1 cellular context compared by ENCODE assay signal in genomic region chr11:67211656-67212436, GRCh38.
TF ChIP-seq lines count a peak whose summit lies in the region.

No MANE protein-coding gene starts in this region.

TF ChIP-seq in K562, 482 proteins besides CTCF, POLR2A, EP300 and RAD21 (continued from another document):
- TF ChIP-seq, protein P1, sequence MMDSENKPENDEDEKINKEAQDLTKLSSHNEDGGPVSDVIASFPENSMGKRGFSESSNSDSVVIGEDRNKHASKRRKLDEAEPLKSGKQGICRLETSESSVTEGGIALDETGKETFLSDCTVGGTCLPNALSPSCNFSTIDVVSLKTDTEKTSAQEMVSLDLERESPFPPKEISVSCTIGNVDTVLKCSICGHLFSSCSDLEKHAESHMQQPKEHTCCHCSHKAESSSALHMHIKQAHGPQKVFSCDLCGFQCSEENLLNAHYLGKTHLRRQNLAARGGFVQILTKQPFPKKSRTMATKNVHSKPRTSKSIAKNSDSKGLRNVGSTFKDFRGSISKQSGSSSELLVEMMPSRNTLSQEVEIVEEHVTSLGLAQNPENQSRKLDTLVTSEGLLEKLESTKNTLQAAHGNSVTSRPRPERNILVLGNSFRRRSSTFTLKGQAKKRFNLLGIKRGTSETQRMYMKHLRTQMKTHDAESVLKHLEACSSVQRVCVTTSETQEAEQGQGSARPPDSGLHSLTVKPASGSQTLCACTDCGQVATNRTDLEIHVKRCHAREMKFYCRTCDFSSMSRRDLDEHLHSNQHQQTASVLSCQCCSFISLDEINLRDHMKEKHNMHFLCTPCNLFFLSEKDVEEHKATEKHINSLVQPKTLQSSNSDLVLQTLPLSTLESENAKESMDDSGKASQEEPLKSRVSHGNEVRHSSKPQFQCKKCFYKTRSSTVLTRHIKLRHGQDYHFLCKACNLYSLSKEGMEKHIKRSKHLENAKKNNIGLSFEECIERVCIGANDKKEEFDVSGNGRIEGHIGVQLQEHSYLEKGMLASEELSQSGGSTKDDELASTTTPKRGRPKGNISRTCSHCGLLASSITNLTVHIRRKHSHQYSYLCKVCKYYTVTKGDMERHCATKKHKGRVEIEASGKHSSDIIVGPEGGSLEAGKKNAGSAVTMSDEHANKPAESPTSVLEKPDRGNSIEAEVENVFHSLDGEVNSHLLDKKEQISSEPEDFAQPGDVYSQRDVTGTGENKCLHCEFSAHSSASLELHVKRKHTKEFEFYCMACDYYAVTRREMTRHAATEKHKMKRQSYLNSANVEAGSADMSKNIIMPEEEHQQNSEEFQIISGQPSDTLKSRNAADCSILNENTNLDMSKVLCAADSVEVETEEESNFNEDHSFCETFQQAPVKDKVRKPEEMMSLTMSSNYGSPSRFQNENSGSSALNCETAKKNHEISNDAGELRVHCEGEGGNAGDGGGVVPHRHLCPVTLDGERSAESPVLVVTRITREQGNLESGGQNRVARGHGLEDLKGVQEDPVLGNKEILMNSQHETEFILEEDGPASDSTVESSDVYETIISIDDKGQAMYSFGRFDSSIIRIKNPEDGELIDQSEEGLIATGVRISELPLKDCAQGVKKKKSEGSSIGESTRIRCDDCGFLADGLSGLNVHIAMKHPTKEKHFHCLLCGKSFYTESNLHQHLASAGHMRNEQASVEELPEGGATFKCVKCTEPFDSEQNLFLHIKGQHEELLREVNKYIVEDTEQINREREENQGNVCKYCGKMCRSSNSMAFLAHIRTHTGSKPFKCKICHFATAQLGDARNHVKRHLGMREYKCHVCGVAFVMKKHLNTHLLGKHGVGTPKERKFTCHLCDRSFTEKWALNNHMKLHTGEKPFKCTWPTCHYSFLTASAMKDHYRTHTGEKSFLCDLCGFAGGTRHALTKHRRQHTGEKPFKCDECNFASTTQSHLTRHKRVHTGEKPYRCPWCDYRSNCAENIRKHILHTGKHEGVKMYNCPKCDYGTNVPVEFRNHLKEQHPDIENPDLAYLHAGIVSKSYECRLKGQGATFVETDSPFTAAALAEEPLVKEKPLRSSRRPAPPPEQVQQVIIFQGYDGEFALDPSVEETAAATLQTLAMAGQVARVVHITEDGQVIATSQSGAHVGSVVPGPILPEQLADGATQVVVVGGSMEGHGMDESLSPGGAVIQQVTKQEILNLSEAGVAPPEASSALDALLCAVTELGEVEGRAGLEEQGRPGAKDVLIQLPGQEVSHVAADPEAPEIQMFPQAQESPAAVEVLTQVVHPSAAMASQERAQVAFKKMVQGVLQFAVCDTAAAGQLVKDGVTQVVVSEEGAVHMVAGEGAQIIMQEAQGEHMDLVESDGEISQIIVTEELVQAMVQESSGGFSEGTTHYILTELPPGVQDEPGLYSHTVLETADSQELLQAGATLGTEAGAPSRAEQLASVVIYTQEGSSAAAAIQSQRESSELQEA (IDR thresholded peaks at IDR 0.05; ENCODE audit: low read depth): no peak
- TF ChIP-seq PYGO2 (tag; IDR thresholded peaks at IDR 0.05): no peak
- TF ChIP-seq, protein P2, sequence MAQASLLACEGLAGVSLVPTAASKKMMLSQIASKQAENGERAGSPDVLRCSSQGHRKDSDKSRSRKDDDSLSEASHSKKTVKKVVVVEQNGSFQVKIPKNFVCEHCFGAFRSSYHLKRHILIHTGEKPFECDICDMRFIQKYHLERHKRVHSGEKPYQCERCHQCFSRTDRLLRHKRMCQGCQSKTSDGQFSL (CRISPR knock-in tag; IDR thresholded peaks at IDR 0.05): no peak
- TF ChIP-seq, protein P2 (tag; IDR thresholded peaks at IDR 0.05): no peak
- TF ChIP-seq GATAD2A (IDR thresholded peaks at IDR 0.05): no peak
- TF ChIP-seq DPF2 (IDR thresholded peaks at IDR 0.05): peak; percentile 63
- no peak for TF ChIP-seq YY1 (IDR thresholded peaks at IDR 0.05; ENCODE audit: borderline replicate concordance in 1 of 3, control insufficient read depth in 1 of 3, extremely low read depth in 1 of 3, insufficient read depth in 3 of 3, insufficient read length in 1 of 3, insufficient replicate concordance in 2 of 3, low read depth in 1 of 3, low read length in 2 of 3)
- TF ChIP-seq, protein P3, sequence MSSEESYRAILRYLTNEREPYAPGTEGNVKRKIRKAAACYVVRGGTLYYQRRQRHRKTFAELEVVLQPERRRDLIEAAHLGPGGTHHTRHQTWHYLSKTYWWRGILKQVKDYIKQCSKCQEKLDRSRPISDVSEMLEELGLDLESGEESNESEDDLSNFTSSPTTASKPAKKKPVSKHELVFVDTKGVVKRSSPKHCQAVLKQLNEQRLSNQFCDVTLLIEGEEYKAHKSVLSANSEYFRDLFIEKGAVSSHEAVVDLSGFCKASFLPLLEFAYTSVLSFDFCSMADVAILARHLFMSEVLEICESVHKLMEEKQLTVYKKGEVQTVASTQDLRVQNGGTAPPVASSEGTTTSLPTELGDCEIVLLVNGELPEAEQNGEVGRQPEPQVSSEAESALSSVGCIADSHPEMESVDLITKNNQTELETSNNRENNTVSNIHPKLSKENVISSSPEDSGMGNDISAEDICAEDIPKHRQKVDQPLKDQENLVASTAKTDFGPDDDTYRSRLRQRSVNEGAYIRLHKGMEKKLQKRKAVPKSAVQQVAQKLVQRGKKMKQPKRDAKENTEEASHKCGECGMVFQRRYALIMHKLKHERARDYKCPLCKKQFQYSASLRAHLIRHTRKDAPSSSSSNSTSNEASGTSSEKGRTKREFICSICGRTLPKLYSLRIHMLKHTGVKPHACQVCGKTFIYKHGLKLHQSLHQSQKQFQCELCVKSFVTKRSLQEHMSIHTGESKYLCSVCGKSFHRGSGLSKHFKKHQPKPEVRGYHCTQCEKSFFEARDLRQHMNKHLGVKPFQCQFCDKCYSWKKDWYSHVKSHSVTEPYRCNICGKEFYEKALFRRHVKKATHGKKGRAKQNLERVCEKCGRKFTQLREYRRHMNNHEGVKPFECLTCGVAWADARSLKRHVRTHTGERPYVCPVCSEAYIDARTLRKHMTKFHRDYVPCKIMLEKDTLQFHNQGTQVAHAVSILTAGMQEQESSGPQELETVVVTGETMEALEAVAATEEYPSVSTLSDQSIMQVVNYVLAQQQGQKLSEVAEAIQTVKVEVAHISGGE (CRISPR knock-in tag; IDR thresholded peaks at IDR 0.05): no peak
- no peak for TF ChIP-seq ZNF639 (CRISPR knock-in tag; conservative IDR thresholded peaks at IDR 0.05 in 1 of 2, IDR thresholded peaks at IDR 0.05 in 1 of 2)
- peak; percentile 55; the same call in 1 of the 2 replicates for TF ChIP-seq TAL1 (IDR thresholded peaks at IDR 0.05)
- TF ChIP-seq, protein P4, sequence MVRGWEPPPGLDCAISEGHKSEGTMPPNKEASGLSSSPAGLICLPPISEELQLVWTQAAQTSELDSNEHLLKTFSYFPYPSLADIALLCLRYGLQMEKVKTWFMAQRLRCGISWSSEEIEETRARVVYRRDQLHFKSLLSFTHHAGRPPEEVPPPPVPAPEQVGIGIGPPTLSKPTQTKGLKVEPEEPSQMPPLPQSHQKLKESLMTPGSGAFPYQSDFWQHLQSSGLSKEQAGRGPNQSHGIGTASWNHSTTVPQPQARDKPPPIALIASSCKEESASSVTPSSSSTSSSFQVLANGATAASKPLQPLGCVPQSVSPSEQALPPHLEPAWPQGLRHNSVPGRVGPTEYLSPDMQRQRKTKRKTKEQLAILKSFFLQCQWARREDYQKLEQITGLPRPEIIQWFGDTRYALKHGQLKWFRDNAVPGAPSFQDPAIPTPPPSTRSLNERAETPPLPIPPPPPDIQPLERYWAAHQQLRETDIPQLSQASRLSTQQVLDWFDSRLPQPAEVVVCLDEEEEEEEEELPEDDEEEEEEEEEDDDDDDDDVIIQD (CRISPR knock-in tag; IDR thresholded peaks at IDR 0.05): no peak
- TF ChIP-seq RERE (CRISPR knock-in tag; IDR thresholded peaks at IDR 0.05; ENCODE audit: borderline replicate concordance): no peak
- TF ChIP-seq NFYB (IDR thresholded peaks at IDR 0.05; ENCODE audit: extremely low read depth, insufficient read length): no peak
- TF ChIP-seq ARID1B (IDR thresholded peaks at IDR 0.05): peak; percentile 63
- peak; percentile 27; the same call in 1 of the 2 replicates for TF ChIP-seq MAFG (tag; conservative IDR thresholded peaks at IDR 0.05)
- 0 out of 2 replicates have a peak, but pooled peaks have one; percentile 18 for TF ChIP-seq SMARCA4 (IDR thresholded peaks at IDR 0.05)
- TF ChIP-seq SRF (CRISPR knock-in tag; IDR thresholded peaks at IDR 0.05): no peak
- TF ChIP-seq ZNF224 (CRISPR knock-in tag; IDR thresholded peaks at IDR 0.05): no peak
- no peak for TF ChIP-seq CREM (IDR thresholded peaks at IDR 0.05; ENCODE audit: low read depth)
- TF ChIP-seq NFE2 (IDR thresholded peaks at IDR 0.05; ENCODE audit: low read depth): peak; percentile 45; the same call in 1 of the 2 replicates
- no peak for TF ChIP-seq MCM3 (IDR thresholded peaks at IDR 0.05)
- TF ChIP-seq, protein P5, sequence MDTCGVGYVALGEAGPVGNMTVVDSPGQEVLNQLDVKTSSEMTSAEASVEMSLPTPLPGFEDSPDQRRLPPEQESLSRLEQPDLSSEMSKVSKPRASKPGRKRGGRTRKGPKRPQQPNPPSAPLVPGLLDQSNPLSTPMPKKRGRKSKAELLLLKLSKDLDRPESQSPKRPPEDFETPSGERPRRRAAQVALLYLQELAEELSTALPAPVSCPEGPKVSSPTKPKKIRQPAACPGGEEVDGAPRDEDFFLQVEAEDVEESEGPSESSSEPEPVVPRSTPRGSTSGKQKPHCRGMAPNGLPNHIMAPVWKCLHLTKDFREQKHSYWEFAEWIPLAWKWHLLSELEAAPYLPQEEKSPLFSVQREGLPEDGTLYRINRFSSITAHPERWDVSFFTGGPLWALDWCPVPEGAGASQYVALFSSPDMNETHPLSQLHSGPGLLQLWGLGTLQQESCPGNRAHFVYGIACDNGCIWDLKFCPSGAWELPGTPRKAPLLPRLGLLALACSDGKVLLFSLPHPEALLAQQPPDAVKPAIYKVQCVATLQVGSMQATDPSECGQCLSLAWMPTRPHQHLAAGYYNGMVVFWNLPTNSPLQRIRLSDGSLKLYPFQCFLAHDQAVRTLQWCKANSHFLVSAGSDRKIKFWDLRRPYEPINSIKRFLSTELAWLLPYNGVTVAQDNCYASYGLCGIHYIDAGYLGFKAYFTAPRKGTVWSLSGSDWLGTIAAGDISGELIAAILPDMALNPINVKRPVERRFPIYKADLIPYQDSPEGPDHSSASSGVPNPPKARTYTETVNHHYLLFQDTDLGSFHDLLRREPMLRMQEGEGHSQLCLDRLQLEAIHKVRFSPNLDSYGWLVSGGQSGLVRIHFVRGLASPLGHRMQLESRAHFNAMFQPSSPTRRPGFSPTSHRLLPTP (IDR thresholded peaks at IDR 0.05; ENCODE audit: borderline replicate concordance, extremely low read depth, insufficient read length): no peak
- TF ChIP-seq FOXM1 (IDR thresholded peaks at IDR 0.05; ENCODE audit: low read depth): no peak
- no peak for TF ChIP-seq FOXM1 (CRISPR knock-in tag; IDR thresholded peaks at IDR 0.05; ENCODE audit: low read depth)
- no peak for TF ChIP-seq ZNF197 (CRISPR knock-in tag; IDR thresholded peaks at IDR 0.05; ENCODE audit: low read depth)
- TF ChIP-seq ZNF436 (CRISPR knock-in tag; IDR thresholded peaks at IDR 0.05): no peak
- peak; percentile 52 for TF ChIP-seq CBFA2T3 (IDR thresholded peaks at IDR 0.05)
